In genomic region chr19:49441960-49442350, GRCh38 we compare ENCODE assay signal across 8 cellular contexts. TPM values are rescaled to one million over a fixed set of nuclear protein-coding genes. Genes with fewer than 3 reads are reported as not detected.
A peak's percentile ranks its signal among the peaks of the same experiment; 100 is the strongest.
DNase-seq lines count a peak whose midpoint lies in the region; ATAC-seq and TF ChIP-seq lines count a peak whose summit lies in the region.

No MANE protein-coding gene starts in this region.

- H3K9me3 ChIP-seq in CD8-positive, alpha-beta T cell (ENCODE audit: low read length), result no peaks in the 10 kb centered on the region
- no peaks in the 10 kb centered on the region for H3K9me3 ChIP-seq in neural progenitor cell (ENCODE audit: low read depth)

- no peaks in the 10 kb centered on the region for H3K79me2 ChIP-seq in neural progenitor cell (ENCODE audit: low read depth)

- no peaks in the 10 kb centered on the region for H3K9me3 Mint-ChIP-seq in CD8-positive, alpha-beta T cell
- H3K9me3 Mint-ChIP-seq in IgD-negative memory B cell (no peaks in the 10 kb centered on the region), neural progenitor cell (no peaks in the 10 kb centered on the region)

- H3K4me2 ChIP-seq in neural progenitor cell, result peak overlapping the region; percentile 77

- H3K27ac Mint-ChIP-seq in CD8-positive, alpha-beta T cell, result no peak overlapping the region
- H3K27ac Mint-ChIP-seq in IgD-negative memory B cell, result peak overlapping the region in 2 of 3 donors; percentile 59 to 86
- H3K27ac Mint-ChIP-seq in neural progenitor cell, result no peak overlapping the region

- DNase-seq in CD8-positive, alpha-beta T cell, result no peak
- peak; percentile 49 for DNase-seq in cerebellar cortex (ENCODE audit: low spot score)
- DNase-seq in neural progenitor cell (ENCODE audit: low spot score), result no peak
- DNase-seq in stimulated activated CD4-positive, alpha-beta T cell treated with anti-CD3 and anti-CD28 coated beads, Interleukin-4, amount 100 ng/mL, for 4 hours, result no peak
- no peak for DNase-seq in mesenteric fat pad (ENCODE audit: low spot score)
- DNase-seq in OCI-M1 (lab: John Stamatoyannopoulos, UW), result no peak

- TF ChIP-seq CTCF in CD8-positive, alpha-beta T cell (IDR thresholded peaks at IDR 0.05), result no peak
- TF ChIP-seq CTCF in neural progenitor cell (IDR thresholded peaks at IDR 0.05), result no peak

- POLR2A ChIA-PET in CD8-positive, alpha-beta T cell (lab: Charles Lee), result interaction anchor here (1.2 to 1.5 kb wide), 5 partner anchors 10 to 60 kb away, joined by 3 to 5 read pairs (median 4); partner anchors contain the start of gene PIH1D1

- peaks cover 10% of the 10 kb centered on the region for H3K36me3 Mint-ChIP-seq in CD8-positive, alpha-beta T cell
- H3K36me3 Mint-ChIP-seq in IgD-negative memory B cell (peaks cover 2% of the 10 kb centered on the region), neural progenitor cell (no peaks in the 10 kb centered on the region)

- H3K4me3 ChIP-seq in CD8-positive, alpha-beta T cell (ENCODE audit: low read depth, low read length), result no peak overlapping the region
- peak overlapping the region; percentile 43 for H3K4me3 ChIP-seq in neural progenitor cell

- peaks cover 48% of the 10 kb centered on the region for H3K27me3 ChIP-seq in CD8-positive, alpha-beta T cell (ENCODE audit: insufficient read depth, low read length)
- H3K27me3 ChIP-seq in neural progenitor cell, result peaks cover 57% of the 10 kb centered on the region

- peaks cover 35% of the 10 kb centered on the region for H3K4me1 Mint-ChIP-seq in CD8-positive, alpha-beta T cell (ENCODE audit: low read depth)
- peaks cover 11 to 25% (median 18%) of the 10 kb centered on the region in 3 donors for H3K4me1 Mint-ChIP-seq in IgD-negative memory B cell
- peaks cover 18% of the 10 kb centered on the region for H3K4me1 Mint-ChIP-seq in neural progenitor cell

- peaks cover 6% of the 10 kb centered on the region for H4K20me1 ChIP-seq in neural progenitor cell (ENCODE audit: low read depth)

- H3K27me3 Mint-ChIP-seq in CD8-positive, alpha-beta T cell (ENCODE audit: low read depth), result peaks cover 50% of the 10 kb centered on the region
- H3K27me3 Mint-ChIP-seq in IgD-negative memory B cell (peaks cover 47% of the 10 kb centered on the region), neural progenitor cell (ENCODE audit: insufficient read depth, low read depth) (peaks cover 58% of the 10 kb centered on the region)

- H2AFZ ChIP-seq in neural progenitor cell (replicated peaks), result peak overlapping the region; percentile 31

- intact Hi-C loops in CD8-positive, alpha-beta T cell (cut with DNase I, micrococcal nuclease), result loop anchor here (2.0 kb wide), 4 partner anchors 13 to 235 kb away; partner anchors contain the start of genes PRMT1 (in 1 of the 2) and RPS11 (in 1 of the 2)

- ATAC-seq in CD8-positive, alpha-beta T cell, result no peak
- ATAC-seq in GM18505 (IDR thresholded peaks at IDR 0.05; ENCODE audit: unreplicated experiment), result no peak

- H3K9ac ChIP-seq in neural progenitor cell, result no peak overlapping the region

- H3K4me3 Mint-ChIP-seq in CD8-positive, alpha-beta T cell, result peak overlapping the region; percentile 79
- H3K4me3 Mint-ChIP-seq in IgD-negative memory B cell (peak overlapping the region; percentile 44 to 96 (median 88)), neural progenitor cell (peak overlapping the region; percentile 85)

- peaks cover 25% of the 10 kb centered on the region for H3K4me1 ChIP-seq in CD8-positive, alpha-beta T cell (ENCODE audit: insufficient read depth, low read length)
- peaks cover 8% of the 10 kb centered on the region for H3K4me1 ChIP-seq in neural progenitor cell

- H3F3A ChIP-seq in neural progenitor cell (ENCODE audit: low read depth), result peaks cover 43% of the 10 kb centered on the region

- TF ChIP-seq POLR2A in GM18505 (IDR thresholded peaks at IDR 0.05; ENCODE audit: borderline replicate concordance, extremely low read depth, insufficient read depth, insufficient read length), result no peak

- H3K27ac ChIP-seq in CD8-positive, alpha-beta T cell (ENCODE audit: low read depth, low read length), result no peak overlapping the region
- no peak overlapping the region for H3K27ac ChIP-seq in neural progenitor cell

- peaks cover 2% of the 10 kb centered on the region for H3K36me3 ChIP-seq in CD8-positive, alpha-beta T cell (ENCODE audit: insufficient read depth, low read length)
- no peaks in the 10 kb centered on the region for H3K36me3 ChIP-seq in neural progenitor cell

- CTCF ChIA-PET in CD8-positive, alpha-beta T cell (lab: Charles Lee), result interaction anchor here (0.8 to 5.0 kb wide), 11 partner anchors 27 to 141 kb away, joined by 3 to 32 read pairs (median 3); partner anchors contain the start of gene FLT3LG

RNA-seq across cellular contexts. Expression of gene SLC17A7, which starts 0.6 kb away (rescaled TPM):
- under 1 TPM in 1 of 2 experiments, not detected in 1; 0.11 TPM for total RNA-seq in CD8-positive, alpha-beta T cell
- not detected for polyA plus RNA-seq in IgD-negative memory B cell
- 1.4 TPM in 2 replicates for total RNA-seq in neural progenitor cell (ENCODE audit: low replicate concordance)
- total RNA-seq in mesenteric fat pad, result 2.3 TPM

RNA-seq across cellular contexts. Expression of gene PIH1D1, which starts 9.7 kb away (rescaled TPM):
- total RNA-seq in CD8-positive, alpha-beta T cell, result 100 to 1,000 TPM; 113 to 119 TPM
- 98.8 TPM for polyA plus RNA-seq in IgD-negative memory B cell
- total RNA-seq in neural progenitor cell (ENCODE audit: low replicate concordance) (133 and 168 TPM in 2 replicates), mesenteric fat pad (50.2 TPM)

RNA-seq across cellular contexts. Expression of gene ALDH16A1, which starts 11.1 kb away (rescaled TPM):
- total RNA-seq in CD8-positive, alpha-beta T cell, result 10 to 100 TPM; 26.1 to 30.7 TPM
- polyA plus RNA-seq in IgD-negative memory B cell, result 67.5 TPM
- 14.7 and 77.6 TPM in 2 replicates for total RNA-seq in neural progenitor cell (ENCODE audit: low replicate concordance)
- total RNA-seq in mesenteric fat pad, result 32.1 TPM

RNA-seq across cellular contexts. Expression of gene GFY, which starts 16.8 kb away (rescaled TPM):
- total RNA-seq in CD8-positive, alpha-beta T cell, result not detected
- polyA plus RNA-seq in IgD-negative memory B cell, result not detected
- total RNA-seq in neural progenitor cell (ENCODE audit: low replicate concordance) (0.09 TPM in 1 of 2 replicates, not detected in the other), mesenteric fat pad (not detected)

RNA-seq across cellular contexts. Expression of gene PTH2, which starts 18.7 kb away (rescaled TPM):
- not detected for total RNA-seq in CD8-positive, alpha-beta T cell
- not detected for polyA plus RNA-seq in IgD-negative memory B cell
- total RNA-seq in neural progenitor cell (ENCODE audit: low replicate concordance) (not detected in 2 replicates), mesenteric fat pad (not detected)

Comparison
In these comparisons a context has a peak if more than half of its experiments do, and no peak if none do; other contexts are left out.
1. H3K27ac Mint-ChIP-seq: peak in IgD-negative memory B cell (2 of 3); none in CD8-positive, alpha-beta T cell (single experiment) and neural progenitor cell (single experiment).
2. Peak in every context shown above with its lines, with median percentiles within 50 percentile points of each other: H3K4me3 Mint-ChIP-seq.